ENCODE assay signal across 8 cellular contexts in the genomic region with DNA sequence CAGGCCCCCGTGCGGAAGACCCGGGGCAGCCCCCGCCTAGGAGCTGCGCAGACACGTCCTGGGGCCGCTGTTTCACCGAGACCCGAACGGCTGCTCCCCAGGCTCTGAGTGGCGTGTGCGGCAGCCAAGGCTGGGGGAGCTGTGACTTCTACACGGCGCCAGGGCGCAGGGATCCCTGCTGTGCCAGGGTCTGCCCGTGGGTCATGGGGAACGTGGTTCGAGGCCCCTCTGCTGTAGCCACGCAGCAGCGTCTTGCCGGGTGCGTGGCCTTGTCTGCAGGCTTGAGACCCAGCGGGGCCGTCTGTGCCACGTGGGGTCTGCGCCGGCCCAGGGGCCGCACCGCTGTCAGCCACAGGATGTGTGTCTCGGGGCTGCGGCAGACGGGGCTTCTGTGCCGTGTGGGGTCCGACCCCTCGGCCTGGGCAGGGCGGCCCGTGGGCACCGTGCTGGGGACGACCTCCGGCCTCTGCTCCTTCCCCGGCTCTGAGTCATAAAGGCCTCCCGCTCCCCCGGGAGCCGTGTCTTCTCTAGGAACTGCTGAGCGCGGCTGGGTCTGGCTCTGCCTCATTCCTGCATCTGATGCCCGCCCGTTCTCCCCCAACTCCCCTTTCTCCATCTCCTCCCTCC. TPM values are rescaled to one million over a fixed set of nuclear protein-coding genes. Genes with fewer than 3 reads are reported as not detected.
DNase-seq lines count a peak whose midpoint lies in the region; ATAC-seq and TF ChIP-seq lines count a peak whose summit lies in the region.

No MANE protein-coding gene starts in this region.

- peak; percentile 40 for DNase-seq in BE2C
- DNase-seq in MG63 = peak; percentile 25
- DNase-seq in effector memory CD8-positive, alpha-beta T cell = no peak
- peak in 3 of 10 donors; percentile 26 to 61 (median 36) for DNase-seq in naive thymus-derived CD8-positive, alpha-beta T cell
- no peak for DNase-seq in G401 (ENCODE audit: low spot score)
- DNase-seq in NCI-H1436 treated with DMSO at 0.1 percent for 48 hours (lab: John Stamatoyannopoulos, UW) = no peak

- H3K9me3 Mint-ChIP-seq in effector memory CD8-positive, alpha-beta T cell = no peaks in the 10 kb centered on the region
- H3K9me3 Mint-ChIP-seq in naive thymus-derived CD8-positive, alpha-beta T cell = no peaks in the 10 kb centered on the region

- peaks cover 4% of the 10 kb centered on the region for H3K36me3 Mint-ChIP-seq in effector memory CD8-positive, alpha-beta T cell (ENCODE audit: insufficient read depth)
- H3K36me3 Mint-ChIP-seq in naive thymus-derived CD8-positive, alpha-beta T cell = peaks cover 0 to 6% (median 0%) of the 10 kb centered on the region in 3 donors

- H3K27ac Mint-ChIP-seq in effector memory CD8-positive, alpha-beta T cell = no peak overlapping the region
- H3K27ac Mint-ChIP-seq in naive thymus-derived CD8-positive, alpha-beta T cell = peak overlapping the region in 2 of 10 donors; percentile 11 to 78

- H3K27me3 Mint-ChIP-seq in effector memory CD8-positive, alpha-beta T cell = peaks cover 0 to 8% of the 10 kb centered on the region in 2 donors
- H3K27me3 Mint-ChIP-seq in naive thymus-derived CD8-positive, alpha-beta T cell = no peaks in the 10 kb centered on the region

- in situ Hi-C loops in G401 (cut with HindIII; ENCODE audit: low sequenced_read_pairs) = no loop called here

- H3K36me3 ChIP-seq in BE2C (no peaks in the 10 kb centered on the region), MG63 (no peaks in the 10 kb centered on the region)

- H3K4me3 ChIP-seq in BE2C (ENCODE audit: low read depth, low read length) (peak overlapping the region; percentile 24; the same call in 1 of the 2 replicates), MG63 (no peak overlapping the region)

- H3K9me3 ChIP-seq in BE2C (no peaks in the 10 kb centered on the region), MG63 (no peaks in the 10 kb centered on the region)

- peak; percentile 63 for ATAC-seq in effector memory CD8-positive, alpha-beta T cell (replicated peaks)
- peak; percentile 82 to 83 for ATAC-seq in naive thymus-derived CD8-positive, alpha-beta T cell
- ATAC-seq in GM21825 (IDR thresholded peaks at IDR 0.05; ENCODE audit: unreplicated experiment) (no peak), GM21717 (IDR thresholded peaks at IDR 0.05; ENCODE audit: unreplicated experiment) (no peak)

- no peaks in the 10 kb centered on the region for H3K4me1 ChIP-seq in BE2C

- H3K27me3 ChIP-seq in BE2C = no peaks in the 10 kb centered on the region
- H3K27me3 ChIP-seq in MG63 = no peaks in the 10 kb centered on the region

- TF ChIP-seq CTCF in BE2C (IDR thresholded peaks at IDR 0.05; ENCODE audit: low read depth, low read length) = no peak

- POLR2A ChIA-PET in naive thymus-derived CD8-positive, alpha-beta T cell (lab: Charles Lee) = no interaction called here

- H3K4me3 Mint-ChIP-seq in effector memory CD8-positive, alpha-beta T cell = peak overlapping the region; percentile 40 to 61
- peak overlapping the region in 8 of 10 donors; percentile 33 to 86 (median 50) for H3K4me3 Mint-ChIP-seq in naive thymus-derived CD8-positive, alpha-beta T cell

- H3K4me1 Mint-ChIP-seq in effector memory CD8-positive, alpha-beta T cell (ENCODE audit: low read depth in 2 of 2) = peaks cover 0 to 4% of the 10 kb centered on the region in 2 donors
- peaks cover 0 to 7% (median 3%) of the 10 kb centered on the region in 4 donors for H3K4me1 Mint-ChIP-seq in naive thymus-derived CD8-positive, alpha-beta T cell

RNA-seq across cellular contexts. Expression of a gene that starts 12.7 kb away (rescaled TPM):
- 69.9 TPM for polyA plus RNA-seq in BE2C (2012; ENCODE audit: insufficient read depth, insufficient read length, low read depth)
- total RNA-seq in MG63 (2014; rRNA removed; shearing (Covaris generic); ENCODE audit: low replicate concordance) = 64.5 and 79.5 TPM in 2 replicates
- total RNA-seq in naive thymus-derived CD8-positive, alpha-beta T cell = 100 to 1,000 TPM in 1 of 2 experiments, 10 to 100 TPM in 1; 98.5 to 101 TPM
- polyA plus RNA-seq in naive thymus-derived CD8-positive, alpha-beta T cell = 10 to 100 TPM; 37.2 to 62.7 (median 45.6) TPM
- 148 TPM in 2 replicates for total RNA-seq in G401 (2014; rRNA removed; shearing (Covaris generic))

RNA-seq across cellular contexts. Expression of a gene that starts 50.1 kb away (rescaled TPM):
- polyA plus RNA-seq in BE2C (2012; ENCODE audit: insufficient read depth, insufficient read length, low read depth) = 19.4 TPM
- total RNA-seq in MG63 (2014; rRNA removed; shearing (Covaris generic); ENCODE audit: low replicate concordance) = 8.4 and 13.0 TPM in 2 replicates
- total RNA-seq in naive thymus-derived CD8-positive, alpha-beta T cell = 10 to 100 TPM; 18.7 to 19.2 TPM
- 1 to 10 TPM; 2.7 to 9.2 (median 4.2) TPM for polyA plus RNA-seq in naive thymus-derived CD8-positive, alpha-beta T cell
- 18.9 and 24.0 TPM in 2 replicates for total RNA-seq in G401 (2014; rRNA removed; shearing (Covaris generic))

RNA-seq across cellular contexts. Expression of a gene that starts 55.4 kb away (rescaled TPM):
- polyA plus RNA-seq in BE2C (2012; ENCODE audit: insufficient read depth, insufficient read length, low read depth) = 4.9 TPM
- 21.5 and 31.7 TPM in 2 replicates for total RNA-seq in MG63 (2014; rRNA removed; shearing (Covaris generic); ENCODE audit: low replicate concordance)
- 10 to 100 TPM; 52.9 to 56.4 TPM for total RNA-seq in naive thymus-derived CD8-positive, alpha-beta T cell
- polyA plus RNA-seq in naive thymus-derived CD8-positive, alpha-beta T cell = 10 to 100 TPM in 1 of 3 donors, 1 to 10 TPM in 2; 7.4 to 12.9 (median 9.2) TPM
- 77.9 and 104 TPM in 2 replicates for total RNA-seq in G401 (2014; rRNA removed; shearing (Covaris generic))

Comparison
In these comparisons a context has a peak if more than half of its experiments do, and no peak if none do; other contexts are left out.
1. DNase-seq: peak in BE2C (single experiment) and MG63 (single experiment); none in effector memory CD8-positive, alpha-beta T cell (0 of 3), G401 (single experiment) and NCI-H1436 treated with DMSO at 0.1 percent for 48 hours (single experiment).
2. ATAC-seq: peak in effector memory CD8-positive, alpha-beta T cell (single experiment) and naive thymus-derived CD8-positive, alpha-beta T cell (2 of 2); none in GM21825 (single experiment) and GM21717 (single experiment).